18 cellular contexts compared by ENCODE assay signal in genomic region chr16:88627531-88628411, GRCh38. TPM values are rescaled to one million over a fixed set of nuclear protein-coding genes. Genes with fewer than 3 reads are reported as not detected.
DNase-seq lines count a peak whose midpoint lies in the region; ATAC-seq and TF ChIP-seq lines count a peak whose summit lies in the region.
"Had no signal": no experiment of that assay in that cellular context is flagged by ENCODE, and none has a peak within 500 bp of the region (broad histone marks: within the 10 kb centered on the region; RNA-seq: fewer than 3 reads in every experiment).

No MANE protein-coding gene starts in this region.

- no peak for ATAC-seq in CD4-positive, alpha-beta T cell (ENCODE audit: poor library complexity)
- ATAC-seq in T-helper 17 cell = no peak

- no peaks in the 10 kb centered on the region for H3K9me3 Mint-ChIP-seq in CD4-positive, alpha-beta T cell
- H3K9me3 Mint-ChIP-seq: activated T-cell treated with anti-CD3 and anti-CD28 coated beads, Interleukin-2, amount 50 U/mL, for 24 hours; IgD-negative memory B cell; T-helper 1 cell treated with Interleukin-12 subunit alpha and Interleukin-12 subunit beta and Interleukin-4 antibody, amounts not matched to agents 30 μg/mL and 1 μg/mL, for 36 hours had no signal

- H3K9me3 ChIP-seq in CD4-positive, alpha-beta T cell (ENCODE audit: control insufficient read depth, low read length) = no peaks in the 10 kb centered on the region
- H3K9me3 ChIP-seq in T-helper 17 cell (ENCODE audit: control insufficient read depth, low read length, poor library complexity, severe bottlenecking) = no peaks in the 10 kb centered on the region

- DNase-seq in CD4-positive, alpha-beta T cell = no peak
- DNase-seq in T-helper 17 cell (no peak), GDM1 (lab: John Stamatoyannopoulos, UW) (no peak), H4 (ENCODE audit: low spot score) (no peak)
- DNase-seq: activated CD4-positive, alpha-beta T cell treated with anti-CD3 and anti-CD28 coated beads for 1 hour; activated T-cell treated with anti-CD3 and anti-CD28 coated beads, Interleukin-2, amount 50 U/mL, for 24 hours; AML-193; amniotic stem cell; DMS153; GM23248; kidney; NCI-H1048; occipital lobe; stimulated activated naive CD4-positive, alpha-beta T cell treated with Interleukin-2 at 50 U/mL for 16 hours had no signal

- POLR2A ChIA-PET in CD4-positive, alpha-beta T cell (lab: Charles Lee) = no interaction called here

- no peaks in the 10 kb centered on the region for H3K27me3 ChIP-seq in CD4-positive, alpha-beta T cell (ENCODE audit: control insufficient read depth, insufficient read depth, low read length)

- no peaks in the 10 kb centered on the region for H3K27me3 Mint-ChIP-seq in CD4-positive, alpha-beta T cell
- no peaks in the 10 kb centered on the region for H3K27me3 Mint-ChIP-seq in T-helper 17 cell
- H3K27me3 Mint-ChIP-seq: activated T-cell treated with anti-CD3 and anti-CD28 coated beads, Interleukin-2, amount 50 U/mL, for 24 hours; IgD-negative memory B cell had no signal

- no peaks in the 10 kb centered on the region for H3K4me1 Mint-ChIP-seq in CD4-positive, alpha-beta T cell (ENCODE audit: low read depth)
- H3K4me1 Mint-ChIP-seq in T-helper 17 cell = peaks cover 2% of the 10 kb centered on the region
- H3K4me1 Mint-ChIP-seq: IgD-negative memory B cell had no signal

- H3K27ac ChIP-seq in CD4-positive, alpha-beta T cell (ENCODE audit: low read depth, low read length) = no peak overlapping the region
- H3K27ac ChIP-seq: GM23248 had no signal

- intact Hi-C loops in CD4-positive, alpha-beta T cell (cut with DNase I, micrococcal nuclease) = no loop called here

- peaks cover 72% of the 10 kb centered on the region for H3K36me3 Mint-ChIP-seq in CD4-positive, alpha-beta T cell (ENCODE audit: low read depth)
- H3K36me3 Mint-ChIP-seq in T-helper 17 cell (ENCODE audit: low read depth) = peaks cover 5% of the 10 kb centered on the region

- peak overlapping the region; percentile 24 for H3K27ac Mint-ChIP-seq in CD4-positive, alpha-beta T cell
- H3K27ac Mint-ChIP-seq in T-helper 17 cell = peak overlapping the region; percentile 67
- H3K27ac Mint-ChIP-seq: activated T-cell treated with anti-CD3 and anti-CD28 coated beads, Interleukin-2, amount 50 U/mL, for 24 hours; T-helper 1 cell treated with Interleukin-12 subunit alpha and Interleukin-12 subunit beta and Interleukin-4 antibody, amounts not matched to agents 30 μg/mL and 1 μg/mL, for 36 hours had no signal

- H3K4me3 Mint-ChIP-seq in CD4-positive, alpha-beta T cell = no peak overlapping the region
- H3K4me3 Mint-ChIP-seq in T-helper 17 cell = no peak overlapping the region
- H3K4me3 Mint-ChIP-seq: activated T-cell treated with anti-CD3 and anti-CD28 coated beads, Interleukin-2, amount 50 U/mL, for 24 hours; IgD-negative memory B cell; T-helper 1 cell treated with Interleukin-12 subunit alpha and Interleukin-12 subunit beta and Interleukin-4 antibody, amounts not matched to agents 30 μg/mL and 1 μg/mL, for 36 hours had no signal

- CTCF ChIA-PET in CD4-positive, alpha-beta T cell (lab: Charles Lee) = no interaction called here

- no peak for TF ChIP-seq CTCF in CD4-positive, alpha-beta T cell (IDR thresholded peaks at IDR 0.05)

RNA-seq across cellular contexts. Expression of gene IL17C, which starts 10.6 kb away (rescaled TPM):
- total RNA-seq in CD4-positive, alpha-beta T cell = under 1 TPM in 1 of 2 experiments, not detected in 1; 0.77 TPM
- total RNA-seq in T-helper 17 cell = under 1 TPM; 0.65 to 0.86 TPM
- total RNA-seq in H4 (2014; rRNA removed; shearing (Covaris generic)) = not detected in 2 replicates
- total RNA-seq: GM23248, kidney, occipital lobe, RPMI7951, skeletal muscle tissue had no signal

RNA-seq across cellular contexts. Expression of gene CYBA, which starts 23.1 kb away (rescaled TPM):
- total RNA-seq in CD4-positive, alpha-beta T cell = 100 to 1,000 TPM; 292 to 294 TPM
- total RNA-seq in T-helper 17 cell = 100 to 1,000 TPM; 346 to 383 TPM
- not detected in 2 replicates for total RNA-seq in H4 (2014; rRNA removed; shearing (Covaris generic))

RNA-seq across cellular contexts. Expression of gene MVD, which starts 35.1 kb away (rescaled TPM):
- 10 to 100 TPM; 74.2 to 76.9 TPM for total RNA-seq in CD4-positive, alpha-beta T cell
- total RNA-seq in T-helper 17 cell = 10 to 100 TPM; 40.4 to 72.8 TPM
- 28.1 and 41.5 TPM in 2 replicates for total RNA-seq in H4 (2014; rRNA removed; shearing (Covaris generic))

RNA-seq across cellular contexts. Expression of gene ZC3H18, which starts 57.6 kb away (rescaled TPM):
- 10 to 100 TPM; 92.6 to 93.7 TPM for total RNA-seq in CD4-positive, alpha-beta T cell
- 100 to 1,000 TPM; 100 to 141 TPM for total RNA-seq in T-helper 17 cell
- 6.4 and 10.6 TPM in 2 replicates for total RNA-seq in H4 (2014; rRNA removed; shearing (Covaris generic))

RNA-seq across cellular contexts. Expression of gene SNAI3, which starts 58.5 kb away (rescaled TPM):
- 1 to 10 TPM; 3.0 to 3.5 TPM for total RNA-seq in CD4-positive, alpha-beta T cell
- total RNA-seq in T-helper 17 cell = 10 to 100 TPM in 1 of 2 donors, 1 to 10 TPM in 1; 7.7 to 10.2 TPM
- total RNA-seq in H4 (2014; rRNA removed; shearing (Covaris generic)) = 0.27 and 0.62 TPM in 2 replicates
- total RNA-seq: GM23248, RPMI7951 had no signal

Comparison
In these comparisons a context has a peak if more than half of its experiments do, and no peak if none do; other contexts are left out.
1. RNA of gene CYBA, which starts 23.1 kb away (total RNA-seq): 346 to 383 TPM in T-helper 17 cell and 292 to 294 TPM in CD4-positive, alpha-beta T cell; not detected in H4; every median in the first group is over 100 times any median in the second.